Comparison of ENCODE assay signal across 1 cellular context in genomic region chr20:61760321-61761112, GRCh38.
A peak's percentile ranks its signal among the peaks of the same experiment; 100 is the strongest.
TF ChIP-seq lines count a peak whose summit lies in the region.

No MANE protein-coding gene starts in this region.

TF ChIP-seq in HepG2, 621 proteins besides CTCF, POLR2A, EP300 and RAD21:
- TF ChIP-seq ZGPAT (CRISPR knock-in tag; IDR thresholded peaks at IDR 0.05) = no peak
- TF ChIP-seq EZH2 (conservative IDR thresholded peaks at IDR 0.05; ENCODE audit: low read depth, low read length) = 0 out of 2 replicates have a peak, but pooled peaks have one; percentile 74
- TF ChIP-seq STAG1 (CRISPR knock-in tag; IDR thresholded peaks at IDR 0.05) = peak; percentile 39
- TF ChIP-seq RBM39 (IDR thresholded peaks at IDR 0.05; ENCODE audit: low read depth, low read length, poor library complexity, severe bottlenecking) = no peak
- TF ChIP-seq MBD4 (IDR thresholded peaks at IDR 0.05; ENCODE audit: borderline replicate concordance, low read length) = no peak
- TF ChIP-seq ZNF354B (CRISPR knock-in tag; IDR thresholded peaks at IDR 0.05) = no peak
